8 cellular contexts compared by ENCODE assay signal in the genomic region with DNA sequence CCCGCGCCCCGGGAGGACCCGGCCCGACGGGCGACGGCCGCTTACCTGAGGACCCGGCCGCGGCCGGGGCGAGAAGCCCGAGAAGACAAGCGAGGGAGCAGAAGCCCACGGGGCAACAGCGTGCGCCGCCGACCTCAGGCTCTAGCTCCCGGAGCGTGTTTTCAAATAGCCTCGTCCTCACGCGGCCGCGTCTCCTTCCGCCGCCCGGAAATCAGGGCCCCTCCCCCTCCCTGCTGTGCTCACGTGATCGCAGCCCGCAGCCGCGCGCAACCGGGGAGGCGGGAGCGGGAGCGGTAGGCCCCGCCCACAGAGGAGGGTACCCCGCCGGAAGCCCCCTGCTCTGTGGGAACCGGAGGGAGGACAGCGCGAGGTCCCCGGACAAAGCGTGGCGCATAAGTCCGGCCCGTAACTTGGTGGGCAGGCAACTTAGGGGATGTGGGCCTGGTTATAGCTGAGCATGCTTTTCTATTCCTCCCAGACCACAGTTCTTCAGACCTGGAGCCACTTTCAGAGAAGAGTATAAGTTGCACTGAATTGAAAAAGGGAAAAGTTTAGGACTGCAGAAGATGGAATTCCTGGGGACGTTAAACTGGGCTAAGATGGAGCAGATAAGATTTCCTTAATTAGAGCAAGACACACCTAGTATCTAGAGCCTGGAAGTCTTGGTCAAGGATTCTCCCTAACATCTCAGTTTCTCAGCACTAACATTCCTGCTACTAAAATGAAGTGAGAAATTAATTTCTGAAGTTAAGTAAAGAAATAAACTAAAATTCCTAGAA. TPM values are rescaled to one million over a fixed set of nuclear protein-coding genes. Genes with fewer than 3 reads are reported as not detected.
DNase-seq lines count a peak whose midpoint lies in the region; ATAC-seq and TF ChIP-seq lines count a peak whose summit lies in the region.

A gene (minus strand): TSS at position 216 of the 779 bp plus-strand sequence. CDS start 3,579 bp downstream, outside the sequence.

- H3K27me3 Mint-ChIP-seq in naive thymus-derived CD8-positive, alpha-beta T cell, result no peaks in the 10 kb centered on the region
- no peaks in the 10 kb centered on the region for H3K27me3 Mint-ChIP-seq in stimulated activated naive B cell treated with anti-CD40 and anti-IgM and Interleukin-4, amounts not matched to agents 10 μg/mL and 1 μg/mL and 100 μg/mL, for 72 hours

- peak within 1 kb of the TSS; percentile 84 to 96 (median 91) for H3K27ac Mint-ChIP-seq in naive thymus-derived CD8-positive, alpha-beta T cell
- H3K27ac Mint-ChIP-seq in stimulated activated naive B cell treated with anti-CD40 and anti-IgM and Interleukin-4, amounts not matched to agents 10 μg/mL and 1 μg/mL and 100 μg/mL, for 72 hours, result peak within 1 kb of the TSS; percentile 98

- H3K4me3 ChIP-seq in DND-41 (ENCODE audit: low read depth in 1 of 2, low read length in 2 of 2) (peak within 1 kb of the TSS; percentile 68 to 70), Karpas-422 (ENCODE audit: low read length) (peak within 1 kb of the TSS; percentile 88), fibroblast of mammary gland (ENCODE audit: control insufficient read depth, low read depth, low read length) (peak within 1 kb of the TSS; percentile 85)

- peaks cover 22 to 69% (median 56%) of the 10 kb centered on the region in 4 donors for H3K4me1 Mint-ChIP-seq in naive thymus-derived CD8-positive, alpha-beta T cell
- H3K4me1 Mint-ChIP-seq in stimulated activated naive B cell treated with anti-CD40 and anti-IgM and Interleukin-4, amounts not matched to agents 10 μg/mL and 1 μg/mL and 100 μg/mL, for 72 hours, result peaks cover 25 to 50% of the 10 kb centered on the region in 2 donors

- H4K20me1 ChIP-seq in DND-41 (ENCODE audit: insufficient read depth, low read length) (peaks cover 30% of the 10 kb centered on the region), Karpas-422 (ENCODE audit: insufficient read depth, low read depth, low read length) (peaks cover 26% of the 10 kb centered on the region)

- H3K27me3 ChIP-seq in DND-41 (ENCODE audit: insufficient read depth, low read length, poor library complexity) (no peaks in the 10 kb centered on the region), Karpas-422 (ENCODE audit: low read length) (no peaks in the 10 kb centered on the region)

- H2AFZ ChIP-seq in DND-41 (ENCODE audit: low read depth, low read length), result peak within 1 kb of the TSS; percentile 84
- peak within 1 kb of the TSS; percentile 77; the same call in 1 of the 2 replicates for H2AFZ ChIP-seq in Karpas-422 (ENCODE audit: low read length)

- peaks cover 10% of the 10 kb centered on the region for H3K36me3 ChIP-seq in DND-41 (ENCODE audit: insufficient read depth, low read length)
- H3K36me3 ChIP-seq in Karpas-422 (ENCODE audit: insufficient read depth, low read length), result peaks cover 30% of the 10 kb centered on the region

- H3K4me2 ChIP-seq in DND-41 (ENCODE audit: insufficient read depth, low read length) (peak within 1 kb of the TSS; percentile 72), Karpas-422 (ENCODE audit: low read depth, low read length, poor library complexity, severe bottlenecking) (peak within 1 kb of the TSS; percentile 99)

- peaks cover 2 to 6% (median 6%) of the 10 kb centered on the region in 3 donors for H3K36me3 Mint-ChIP-seq in naive thymus-derived CD8-positive, alpha-beta T cell
- H3K36me3 Mint-ChIP-seq in stimulated activated naive B cell treated with anti-CD40 and anti-IgM and Interleukin-4, amounts not matched to agents 10 μg/mL and 1 μg/mL and 100 μg/mL, for 72 hours, result peaks cover 11 to 16% of the 10 kb centered on the region in 2 donors

- peaks cover 36% of the 10 kb centered on the region for H3K4me1 ChIP-seq in DND-41 (ENCODE audit: insufficient read depth, low read length)
- H3K4me1 ChIP-seq in Karpas-422 (ENCODE audit: low read length), result peaks cover 67% of the 10 kb centered on the region

- no peaks in the 10 kb centered on the region for H3K9me2 ChIP-seq in Karpas-422 (replicated peaks; ENCODE audit: insufficient read depth, low read length)

- H3K79me2 ChIP-seq in DND-41 (ENCODE audit: insufficient read depth, low read length) (peaks cover 51% of the 10 kb centered on the region), Karpas-422 (ENCODE audit: low read length) (peaks cover 61% of the 10 kb centered on the region)

- ATAC-seq in DND-41 (ENCODE audit: insufficient read depth, low read depth) (peak; percentile 87), GM21825 (IDR thresholded peaks at IDR 0.05; ENCODE audit: unreplicated experiment) (peak; percentile 80)
- ATAC-seq in naive thymus-derived CD8-positive, alpha-beta T cell, result peak; percentile 89 to 92
- ATAC-seq in stimulated activated naive B cell treated with anti-CD40 and anti-IgM and Interleukin-4, amounts not matched to agents 10 μg/mL and 1 μg/mL and 100 μg/mL, for 72 hours (replicated peaks), result peak; percentile 90 to 94

- POLR2A ChIA-PET in naive thymus-derived CD8-positive, alpha-beta T cell (lab: Charles Lee), result interaction anchor here (0.6 to 1.8 kb wide), 9 partner anchors 10 to 449 kb away, joined by 3 to 8 read pairs (median 5); a partner anchor contains a TSS

- DNase-seq in DND-41 (peak; percentile 90), Karpas-422 (peak; percentile 98), RPMI8226 (peak; percentile 90), fibroblast of mammary gland (ENCODE audit: low read depth) (peak; percentile 72)
- peak; percentile 69 to 80 for DNase-seq in activated T-helper 1 cell treated with anti-CD3 and anti-CD28 coated beads, Interleukin-2, amount 50 U/mL, for 16 hours (ENCODE audit: low read depth in 1 of 2, low spot score in 1 of 2)
- DNase-seq in naive thymus-derived CD8-positive, alpha-beta T cell, result peak; percentile 78 to 92 (median 87)
- DNase-seq in stimulated activated naive B cell treated with anti-CD40 and anti-IgM and Interleukin-4, amounts not matched to agents 10 μg/mL and 1 μg/mL and 100 μg/mL, for 72 hours, result peak; percentile 84

- peak within 1 kb of the TSS; percentile 86 to 97 (median 90) for H3K4me3 Mint-ChIP-seq in naive thymus-derived CD8-positive, alpha-beta T cell
- peak within 1 kb of the TSS; percentile 95 to 97 for H3K4me3 Mint-ChIP-seq in stimulated activated naive B cell treated with anti-CD40 and anti-IgM and Interleukin-4, amounts not matched to agents 10 μg/mL and 1 μg/mL and 100 μg/mL, for 72 hours

- H3K9me3 Mint-ChIP-seq in naive thymus-derived CD8-positive, alpha-beta T cell, result peaks cover 0 to 13% (median 2%) of the 10 kb centered on the region in 9 donors
- peaks cover 2 to 11% of the 10 kb centered on the region in 2 donors for H3K9me3 Mint-ChIP-seq in stimulated activated naive B cell treated with anti-CD40 and anti-IgM and Interleukin-4, amounts not matched to agents 10 μg/mL and 1 μg/mL and 100 μg/mL, for 72 hours

- no peaks in the 10 kb centered on the region for H3K9me3 ChIP-seq in DND-41 (ENCODE audit: insufficient read depth, low read length, severe bottlenecking)
- no peaks in the 10 kb centered on the region; the same call in 1 of the 2 replicates for H3K9me3 ChIP-seq in Karpas-422 (ENCODE audit: low read length)

- no peak for TF ChIP-seq CTCF in DND-41 (IDR thresholded peaks at IDR 0.05; ENCODE audit: borderline replicate concordance, extremely low read depth, low read length, poor library complexity, severe bottlenecking)
- TF ChIP-seq CTCF in fibroblast of mammary gland (conservative IDR thresholded peaks at IDR 0.05; ENCODE audit: control insufficient read depth, insufficient read depth, low read depth, low read length), result no peak

- H3K27ac ChIP-seq in DND-41 (ENCODE audit: low read length), result peak within 1 kb of the TSS; percentile 80
- H3K27ac ChIP-seq in Karpas-422 (ENCODE audit: low read length), result peak within 1 kb of the TSS; percentile 64

- H3K9ac ChIP-seq in DND-41 (ENCODE audit: low read depth, low read length) (peak within 1 kb of the TSS; percentile 85), Karpas-422 (ENCODE audit: low read length) (peak within 1 kb of the TSS; percentile 95)

RNA-seq across cellular contexts. Expression of the gene that starts here (rescaled TPM):
- 39.6 and 73.7 TPM in 2 replicates for total RNA-seq in Karpas-422 (2014; rRNA removed; shearing (Covaris generic); ENCODE audit: low replicate concordance)
- 10 to 100 TPM; 27.3 to 27.7 TPM for total RNA-seq in naive thymus-derived CD8-positive, alpha-beta T cell
- 10 to 100 TPM in 2 of 3 donors, 1 to 10 TPM in 1; 9.6 to 15.6 (median 14.8) TPM for polyA plus RNA-seq in naive thymus-derived CD8-positive, alpha-beta T cell

Comparison
In these comparisons a context has a peak if more than half of its experiments do, and no peak if none do; other contexts are left out.
1. Peak in every context shown above with its lines: DNase-seq, ATAC-seq, H3K4me3 ChIP-seq and H3K27ac ChIP-seq.